Comparison of ENCODE assay signal across 1 cellular context in the genomic region with DNA sequence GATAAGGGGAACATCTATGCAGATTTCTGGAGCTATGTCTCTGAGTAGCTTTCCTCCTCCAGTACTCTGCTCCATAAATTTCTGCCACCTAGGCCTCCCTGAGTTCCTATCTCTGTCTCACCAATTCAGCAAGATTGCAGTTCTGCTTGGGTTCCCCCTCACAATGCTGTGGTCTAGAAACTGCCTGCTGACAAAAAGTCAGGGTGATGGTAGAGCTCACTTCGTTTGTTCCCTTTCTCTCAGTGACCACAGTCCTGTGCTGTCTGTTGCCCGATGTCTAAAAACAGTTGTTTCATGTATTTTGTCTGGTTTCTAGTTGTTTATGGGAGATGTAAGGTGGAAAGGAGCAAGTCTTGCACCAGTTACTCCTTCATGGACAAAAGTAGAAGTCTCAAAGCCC.
TF ChIP-seq lines count a peak whose summit lies in the region.

No MANE protein-coding gene starts in this region.

TF ChIP-seq in GM23338, 12 proteins besides CTCF, POLR2A, EP300 and RAD21 (continued from another document):
- TF ChIP-seq, protein P1, sequence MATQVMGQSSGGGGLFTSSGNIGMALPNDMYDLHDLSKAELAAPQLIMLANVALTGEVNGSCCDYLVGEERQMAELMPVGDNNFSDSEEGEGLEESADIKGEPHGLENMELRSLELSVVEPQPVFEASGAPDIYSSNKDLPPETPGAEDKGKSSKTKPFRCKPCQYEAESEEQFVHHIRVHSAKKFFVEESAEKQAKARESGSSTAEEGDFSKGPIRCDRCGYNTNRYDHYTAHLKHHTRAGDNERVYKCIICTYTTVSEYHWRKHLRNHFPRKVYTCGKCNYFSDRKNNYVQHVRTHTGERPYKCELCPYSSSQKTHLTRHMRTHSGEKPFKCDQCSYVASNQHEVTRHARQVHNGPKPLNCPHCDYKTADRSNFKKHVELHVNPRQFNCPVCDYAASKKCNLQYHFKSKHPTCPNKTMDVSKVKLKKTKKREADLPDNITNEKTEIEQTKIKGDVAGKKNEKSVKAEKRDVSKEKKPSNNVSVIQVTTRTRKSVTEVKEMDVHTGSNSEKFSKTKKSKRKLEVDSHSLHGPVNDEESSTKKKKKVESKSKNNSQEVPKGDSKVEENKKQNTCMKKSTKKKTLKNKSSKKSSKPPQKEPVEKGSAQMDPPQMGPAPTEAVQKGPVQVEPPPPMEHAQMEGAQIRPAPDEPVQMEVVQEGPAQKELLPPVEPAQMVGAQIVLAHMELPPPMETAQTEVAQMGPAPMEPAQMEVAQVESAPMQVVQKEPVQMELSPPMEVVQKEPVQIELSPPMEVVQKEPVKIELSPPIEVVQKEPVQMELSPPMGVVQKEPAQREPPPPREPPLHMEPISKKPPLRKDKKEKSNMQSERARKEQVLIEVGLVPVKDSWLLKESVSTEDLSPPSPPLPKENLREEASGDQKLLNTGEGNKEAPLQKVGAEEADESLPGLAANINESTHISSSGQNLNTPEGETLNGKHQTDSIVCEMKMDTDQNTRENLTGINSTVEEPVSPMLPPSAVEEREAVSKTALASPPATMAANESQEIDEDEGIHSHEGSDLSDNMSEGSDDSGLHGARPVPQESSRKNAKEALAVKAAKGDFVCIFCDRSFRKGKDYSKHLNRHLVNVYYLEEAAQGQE (IDR thresholded peaks at IDR 0.05; ENCODE audit: unreplicated experiment): no peak
- TF ChIP-seq JUNB (IDR thresholded peaks at IDR 0.05; ENCODE audit: unreplicated experiment): no peak
- no peak for TF ChIP-seq ZNF331 (CRISPR knock-in tag; IDR thresholded peaks at IDR 0.05; ENCODE audit: low read depth)
- TF ChIP-seq, protein P2, sequence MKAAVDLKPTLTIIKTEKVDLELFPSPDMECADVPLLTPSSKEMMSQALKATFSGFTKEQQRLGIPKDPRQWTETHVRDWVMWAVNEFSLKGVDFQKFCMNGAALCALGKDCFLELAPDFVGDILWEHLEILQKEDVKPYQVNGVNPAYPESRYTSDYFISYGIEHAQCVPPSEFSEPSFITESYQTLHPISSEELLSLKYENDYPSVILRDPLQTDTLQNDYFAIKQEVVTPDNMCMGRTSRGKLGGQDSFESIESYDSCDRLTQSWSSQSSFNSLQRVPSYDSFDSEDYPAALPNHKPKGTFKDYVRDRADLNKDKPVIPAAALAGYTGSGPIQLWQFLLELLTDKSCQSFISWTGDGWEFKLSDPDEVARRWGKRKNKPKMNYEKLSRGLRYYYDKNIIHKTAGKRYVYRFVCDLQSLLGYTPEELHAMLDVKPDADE (IDR thresholded peaks at IDR 0.05): no peak
- TF ChIP-seq POLR2AphosphoS5 (IDR thresholded peaks at IDR 0.05; ENCODE audit: low read depth): no peak
